Comparison of ENCODE assay signal across 8 cellular contexts in the genomic region with DNA sequence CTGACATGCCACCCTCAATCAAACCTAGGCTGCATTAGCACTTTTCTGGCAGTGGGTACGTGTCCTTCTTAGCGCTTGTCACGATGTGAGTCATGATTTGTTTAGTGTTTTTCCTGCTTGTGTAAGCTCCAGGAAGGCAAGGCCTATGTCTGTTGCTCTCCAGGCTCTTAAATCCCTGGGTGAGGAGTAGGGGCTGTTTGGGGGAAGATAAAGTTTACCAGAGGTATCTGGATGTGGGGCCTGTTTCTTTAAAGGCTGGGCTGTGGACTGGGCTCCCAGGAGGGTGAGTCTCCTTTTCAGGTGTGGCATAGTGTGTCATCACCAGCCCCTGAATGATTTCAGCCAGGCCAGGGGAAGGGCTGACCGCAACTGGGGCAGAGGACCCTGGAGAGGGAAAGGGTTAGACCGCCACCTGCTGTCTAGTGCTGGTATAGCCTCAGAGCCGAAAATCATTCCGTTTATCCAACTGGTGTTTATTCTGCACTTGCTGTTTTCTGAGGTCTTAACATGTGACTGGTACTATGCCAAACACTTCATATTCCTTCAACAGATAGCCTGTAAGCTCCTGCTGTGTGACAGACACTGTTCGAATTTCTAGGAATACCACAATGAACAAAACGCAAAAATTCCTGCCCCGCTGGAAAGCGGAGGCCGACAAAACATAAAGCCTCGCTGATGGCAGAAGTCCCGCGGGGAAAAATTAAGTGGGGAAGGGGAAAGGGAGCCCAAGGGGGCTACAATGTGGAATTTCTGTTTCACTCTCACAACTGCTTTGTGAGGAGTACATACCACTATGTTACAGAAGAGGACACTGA. TPM values are rescaled to one million over a fixed set of nuclear protein-coding genes. Genes with fewer than 3 reads are reported as not detected.
A peak's percentile ranks its signal among the peaks of the same experiment; 100 is the strongest.
DNase-seq lines count a peak whose midpoint lies in the region; ATAC-seq and TF ChIP-seq lines count a peak whose summit lies in the region.

No MANE protein-coding gene starts in this region.

- WGBS in SK-N-SH (ENCODE audit: low lambda C conversion rate), result 52% methylated on average over 15 of the region's 15 CpGs
- WGBS in urinary bladder, result 42% methylated on average over 15 of the region's 15 CpGs

- TF ChIP-seq EP300 in SK-N-SH (IDR thresholded peaks at IDR 0.05; ENCODE audit: borderline replicate concordance in 1 of 2, low read depth in 1 of 2, low read length in 1 of 2), result no peak

- H3K27me3 ChIP-seq in SK-N-SH (ENCODE audit: insufficient read depth), result no peaks in the 10 kb centered on the region

- H3K27ac Mint-ChIP-seq in progenitor cell of endocrine pancreas, result peak overlapping the region; percentile 90

- H3K9me3 ChIP-seq in SK-N-SH, result no peaks in the 10 kb centered on the region

- H3K27me3 Mint-ChIP-seq in progenitor cell of endocrine pancreas, result no peaks in the 10 kb centered on the region

- no peak for ATAC-seq in GM21367 (IDR thresholded peaks at IDR 0.05; ENCODE audit: unreplicated experiment)

- H3K27ac ChIP-seq in SK-N-SH (ENCODE audit: low read depth in 2 of 2, low read length in 1 of 2), result 0 out of 4 replicates have a peak overlapping the region, but pooled peaks of 1 of the 2 experiments have one; percentile 19
- peak overlapping the region; percentile 59 for H3K27ac ChIP-seq in urinary bladder (ENCODE audit: low read depth)

- H3K4me3 ChIP-seq in SK-N-SH (ENCODE audit: low read depth in 2 of 2, low read length in 1 of 2) (no peak overlapping the region; a peak in 1 of 4 replicates), urinary bladder (ENCODE audit: low read depth, low read length) (no peak overlapping the region)

- CTCF ChIA-PET in GM10248 (lab: Yijun Ruan, JAX) (interaction anchor here (0.6 to 9.5 kb wide), 26 partner anchors 8 to 265 kb away, joined by 3 to 95 read pairs (median 3); a partner anchor contains a TSS), SK-N-SH (lab: Yijun Ruan, JAX) (interaction anchor here (0.6 to 16.8 kb wide), 46 partner anchors 8 to 704 kb away, joined by 3 to 287 read pairs (median 4); a partner anchor contains a TSS)

- no peak overlapping the region for H3K9ac ChIP-seq in SK-N-SH

- H3K9me3 Mint-ChIP-seq in progenitor cell of endocrine pancreas (ENCODE audit: low read depth), result no peaks in the 10 kb centered on the region

- H3K4me2 ChIP-seq in SK-N-SH, result no peak overlapping the region

- H3F3A ChIP-seq in SK-N-SH (replicated peaks; ENCODE audit: insufficient read depth), result no peaks in the 10 kb centered on the region

- peaks cover 6% of the 10 kb centered on the region; the same call in 1 of the 2 replicates for H4K20me1 ChIP-seq in SK-N-SH (ENCODE audit: insufficient read depth)

- TF ChIP-seq CTCF in GM10248 (IDR thresholded peaks at IDR 0.05; ENCODE audit: control extremely low read depth, extremely low read depth, low read depth, missing control alignments) (peak; percentile 81), SK-N-SH (IDR thresholded peaks at IDR 0.05) (peak; percentile 95), progenitor cell of endocrine pancreas (IDR thresholded peaks at IDR 0.05; ENCODE audit: unreplicated experiment) (peak; percentile 90)

- H3K36me3 Mint-ChIP-seq in progenitor cell of endocrine pancreas (ENCODE audit: insufficient read depth), result peaks cover 5% of the 10 kb centered on the region

- H3K79me2 ChIP-seq in SK-N-SH (ENCODE audit: insufficient read depth), result no peaks in the 10 kb centered on the region

- H2AFZ ChIP-seq in SK-N-SH (ENCODE audit: low read depth), result no peak overlapping the region

- TF ChIP-seq RAD21 in SK-N-SH (IDR thresholded peaks at IDR 0.05; ENCODE audit: low read length), result peak; percentile 98

- no peaks in the 10 kb centered on the region; a peak in 1 of 4 replicates for H3K4me1 ChIP-seq in SK-N-SH (ENCODE audit: control insufficient read depth in 1 of 2, insufficient read depth in 2 of 2, low read depth in 1 of 2, low read length in 1 of 2)
- no peaks in the 10 kb centered on the region for H3K4me1 ChIP-seq in urinary bladder (ENCODE audit: insufficient read depth)

- H3K4me3 Mint-ChIP-seq in progenitor cell of endocrine pancreas (ENCODE audit: low read depth), result no peak overlapping the region

- intact Hi-C loops in head of caudate nucleus (cut with DNase I), result loop anchor here (5.0 kb wide), 1 partner anchor 240 kb away; no protein-coding TSS in a partner anchor

- peak; percentile 78 for DNase-seq in GM10248 (ENCODE audit: extremely low spot score)
- peak; percentile 59 to 68 for DNase-seq in Kasumi-1 (lab: John Stamatoyannopoulos, UW)
- DNase-seq in SK-N-SH, result peak; percentile 89
- DNase-seq in activated naive CD4-positive, alpha-beta T cell treated with anti-CD3 and anti-CD28 coated beads, Interleukin-2, amount 50 U/mL, for 16 hours, result peak; percentile 57
- DNase-seq in head of caudate nucleus, result peak in 41 of 42 donors; percentile 37 to 91 (median 73)
- DNase-seq in progenitor cell of endocrine pancreas (ENCODE audit: low spot score, unreplicated experiment), result peak; percentile 68

- POLR2A ChIA-PET in GM10248 (lab: Yijun Ruan, JAX) (no interaction called here), SK-N-SH (lab: Yijun Ruan, JAX) (no interaction called here)

- H3K36me3 ChIP-seq in SK-N-SH (replicated peaks in 1 of 2; ENCODE audit: control insufficient read depth in 1 of 2, insufficient read depth in 2 of 2, low read length in 1 of 2) (peaks cover 0 to 5% of the 10 kb centered on the region in 2 experiments), urinary bladder (ENCODE audit: insufficient read depth) (no peaks in the 10 kb centered on the region)

- no peaks in the 10 kb centered on the region for H3K9me2 ChIP-seq in SK-N-SH

- peaks cover 6% of the 10 kb centered on the region for H3K4me1 Mint-ChIP-seq in progenitor cell of endocrine pancreas (ENCODE audit: low read depth)

TF ChIP-seq in SK-N-SH, 30 proteins besides CTCF, POLR2A, EP300 and RAD21:
- TF ChIP-seq NRF1 (IDR thresholded peaks at IDR 0.05; ENCODE audit: low read depth, low read length), result no peak
- TF ChIP-seq SMC3 (IDR thresholded peaks at IDR 0.05; ENCODE audit: low read depth, low read length), result peak; percentile 90
- 0 out of 2 replicates have a peak, but pooled peaks have one; percentile 6 for TF ChIP-seq RCOR1 (IDR thresholded peaks at IDR 0.05; ENCODE audit: low read length)

RNA-seq across cellular contexts. Expression of a gene that starts 9.7 kb away (rescaled TPM):
- polyA plus RNA-seq in SK-N-SH (2012; rRNA removed) (15.5 and 22.2 TPM in 2 replicates), urinary bladder (43.3 TPM)
- polyA plus RNA-seq in SK-N-SH (2012; cell fraction: cytosol; rRNA removed), result 8.3 and 16.9 TPM in 2 replicates
- 15.3 and 16.3 TPM in 2 replicates for polyA plus RNA-seq in SK-N-SH (2012; cell fraction: nucleus; rRNA removed)
- total RNA-seq in progenitor cell of endocrine pancreas (58.8 and 65.7 TPM in 2 replicates), urinary bladder (8.9 TPM)

RNA-seq across cellular contexts. Expression of a gene that starts 49.8 kb away (rescaled TPM):
- 0.08 TPM in 1 of 2 replicates, not detected in the other for polyA plus RNA-seq in SK-N-SH (2012; rRNA removed)
- 0.16 TPM in 1 of 2 replicates, not detected in the other for polyA plus RNA-seq in SK-N-SH (2012; cell fraction: cytosol; rRNA removed)
- polyA plus RNA-seq in SK-N-SH (2012; cell fraction: nucleus; rRNA removed), result not detected in 2 replicates
- total RNA-seq in progenitor cell of endocrine pancreas, result 0.73 and 0.74 TPM in 2 replicates
- 42.1 TPM for total RNA-seq in urinary bladder
- 12.6 TPM for polyA plus RNA-seq in urinary bladder

Comparison
In these comparisons a context has a peak if more than half of its experiments do, and no peak if none do; other contexts are left out.
1. RNA of a gene that starts 49.8 kb away (total RNA-seq): 42.1 TPM in urinary bladder (single experiment); 0.73 to 0.74 TPM in progenitor cell of endocrine pancreas; every median in the first group is over 10 times any median in the second.
2. Peak in every context shown above with its lines, with median percentiles within 50 percentile points of each other: DNase-seq and CTCF ChIP-seq.